Comparison of ENCODE assay signal across 19 cellular contexts in the genomic region with DNA sequence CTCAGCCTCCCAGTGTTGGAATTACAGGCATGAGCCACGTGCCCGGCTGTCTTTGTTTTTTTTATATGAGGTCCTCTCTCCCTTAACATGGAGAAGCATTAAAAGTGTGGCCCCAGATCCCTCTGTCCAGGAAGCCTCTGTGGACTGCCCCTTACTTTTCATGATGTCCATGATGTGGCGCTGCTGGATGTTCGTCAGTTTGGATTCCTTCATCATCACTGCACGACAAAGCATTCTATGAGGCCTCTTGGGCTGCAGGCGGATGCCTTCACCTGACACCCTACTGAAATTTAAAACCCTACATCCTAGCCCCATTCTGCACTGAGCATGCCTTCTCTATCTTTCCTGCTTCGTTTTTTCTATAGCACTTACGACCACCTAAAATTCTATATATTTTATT. TPM values are rescaled to one million over a fixed set of nuclear protein-coding genes. Genes with fewer than 3 reads are reported as not detected.
A peak's percentile ranks its signal among the peaks of the same experiment; 100 is the strongest.
DNase-seq lines count a peak whose midpoint lies in the region; ATAC-seq, FAIRE-seq and TF ChIP-seq lines count a peak whose summit lies in the region.
"Had no signal": no experiment of that assay in that cellular context is flagged by ENCODE, and none has a peak within 500 bp of the region (broad histone marks: within the 10 kb centered on the region; RNA-seq: fewer than 3 reads in every experiment).

No MANE protein-coding gene starts in this region.

- TF ChIP-seq CTCF in CD4-positive, alpha-beta T cell (IDR thresholded peaks at IDR 0.05) = no peak
- TF ChIP-seq CTCF in D721Med (IDR thresholded peaks at IDR 0.05; ENCODE audit: insufficient read depth, missing control alignments) = no peak

- H3K27me3 Mint-ChIP-seq in CD4-positive, alpha-beta T cell = peaks cover 19% of the 10 kb centered on the region

- peaks cover 20% of the 10 kb centered on the region for H3K36me3 Mint-ChIP-seq in CD4-positive, alpha-beta T cell (ENCODE audit: low read depth)

- H3K4me1 ChIP-seq in adipocyte (ENCODE audit: control insufficient read depth, insufficient read depth, low read length) (peaks cover 18% of the 10 kb centered on the region), mesendoderm (ENCODE audit: control insufficient read depth, low read depth, low read length) (peaks cover 3% of the 10 kb centered on the region)

- no peak overlapping the region for H3K18ac ChIP-seq in mesendoderm (ENCODE audit: low read length)

- no peak overlapping the region for H3K23ac ChIP-seq in mesendoderm (ENCODE audit: low read length)

- H3K36me3 ChIP-seq in adipocyte (ENCODE audit: control insufficient read depth, insufficient read depth, low read length, severe bottlenecking) (no peaks in the 10 kb centered on the region), mesendoderm (ENCODE audit: control insufficient read depth, insufficient read depth, low read length) (no peaks in the 10 kb centered on the region)
- H3K36me3 ChIP-seq: cardiac muscle cell had no signal

- no peak for ATAC-seq in CD4-positive, alpha-beta T cell (ENCODE audit: poor library complexity)
- ATAC-seq in HG03196 (IDR thresholded peaks at IDR 0.05; ENCODE audit: unreplicated experiment) (no peak), HG03135 (IDR thresholded peaks at IDR 0.05; ENCODE audit: unreplicated experiment) (no peak)

- H3K9ac ChIP-seq in adipocyte (ENCODE audit: low read length) (no peak overlapping the region), mesendoderm (ENCODE audit: low read length) (no peak overlapping the region)
- H3K9ac ChIP-seq: BLaER1 treated with 17β-estradiol and CSF1 and Interleukin-3, amounts not matched to agents 10 nM and 100 nM had no signal

- H3K4me1 Mint-ChIP-seq in CD4-positive, alpha-beta T cell (ENCODE audit: low read depth) = peaks cover 31% of the 10 kb centered on the region

- no peak overlapping the region for H2AK5ac ChIP-seq in mesendoderm (ENCODE audit: low read length)

- no peaks in the 10 kb centered on the region for H3K9me3 ChIP-seq in CD4-positive, alpha-beta T cell (ENCODE audit: control insufficient read depth, low read length)
- H3K9me3 ChIP-seq in adipocyte (ENCODE audit: control insufficient read depth, low read length) = no peaks in the 10 kb centered on the region
- H3K9me3 ChIP-seq: BLaER1 treated with 17β-estradiol and CSF1 and Interleukin-3, amounts not matched to agents 10 nM and 100 nM; MG63; tibial artery had no signal

- H3K56ac ChIP-seq in mesendoderm (ENCODE audit: low read length) = no peak overlapping the region

- no peak overlapping the region for H3K27ac ChIP-seq in CD4-positive, alpha-beta T cell (ENCODE audit: low read depth, low read length)
- no peak overlapping the region for H3K27ac ChIP-seq in mesendoderm (ENCODE audit: low read depth, low read length)
- H3K27ac ChIP-seq: BLaER1 treated with 17β-estradiol and CSF1 and Interleukin-3, amounts not matched to agents 10 nM and 100 nM; cardiac muscle cell; tibial artery had no signal

- CTCF ChIA-PET in CD4-positive, alpha-beta T cell (lab: Charles Lee) = no interaction called here

- H3K79me2 ChIP-seq in mesendoderm (ENCODE audit: control insufficient read depth, insufficient read depth, low read length) = peaks cover 13% of the 10 kb centered on the region

- H3K79me1 ChIP-seq in mesendoderm (ENCODE audit: low read length) = peaks cover 7% of the 10 kb centered on the region

- peaks cover 5% of the 10 kb centered on the region for H3K27me3 ChIP-seq in CD4-positive, alpha-beta T cell (ENCODE audit: control insufficient read depth, insufficient read depth, low read length)
- H3K27me3 ChIP-seq in adipocyte (replicated peaks; ENCODE audit: control insufficient read depth, insufficient read depth, low read length) (no peaks in the 10 kb centered on the region), mesendoderm (ENCODE audit: insufficient read depth, low read length, poor library complexity) (no peaks in the 10 kb centered on the region)
- H3K27me3 ChIP-seq: cardiac muscle cell, MG63, tibial artery had no signal

- intact Hi-C loops in CD4-positive, alpha-beta T cell (cut with DNase I, micrococcal nuclease) = loop anchor here in 1 of 2 experiments (5.0 kb wide), 3 partner anchors 44 to 144 kb away; a partner anchor contains a TSS

- no peak for FAIRE-seq in D721Med (lab: Jason Lieb, UNC)
- FAIRE-seq: kidney had no signal

- no peak overlapping the region for H3K4me2 ChIP-seq in mesendoderm (ENCODE audit: low read length)
- H3K4me2 ChIP-seq: BLaER1 treated with 17β-estradiol and CSF1 and Interleukin-3, amounts not matched to agents 10 nM and 100 nM had no signal

- no peak overlapping the region for H3K4me3 ChIP-seq in adipocyte (ENCODE audit: low read length)
- no peak overlapping the region for H3K4me3 ChIP-seq in mesendoderm (ENCODE audit: low read length)
- H3K4me3 ChIP-seq: BLaER1 treated with 17β-estradiol and CSF1 and Interleukin-3, amounts not matched to agents 10 nM and 100 nM; cardiac muscle cell; MG63; tibial artery had no signal

- no CpG with 5 or more reads among the region's 8 CpGs for WGBS in mesendoderm (ENCODE audit: extremely low coverage, insufficient coverage, low lambda C conversion rate)

- H3K4ac ChIP-seq in mesendoderm (ENCODE audit: low read depth, low read length) = no peak overlapping the region

- POLR2A ChIA-PET in CD4-positive, alpha-beta T cell (lab: Charles Lee) = no interaction called here

- no peaks in the 10 kb centered on the region for H3K9me3 Mint-ChIP-seq in CD4-positive, alpha-beta T cell
- H3K9me3 Mint-ChIP-seq: activated naive CD4-positive, alpha-beta T cell treated with anti-CD3 and anti-CD28 coated beads for 36 hours had no signal

- H4K5ac ChIP-seq in mesendoderm (ENCODE audit: low read length) = no peak overlapping the region

- no peak overlapping the region for H2BK15ac ChIP-seq in mesendoderm (replicated peaks; ENCODE audit: low read depth)

- no peak overlapping the region for H2BK5ac ChIP-seq in mesendoderm (ENCODE audit: low read length)

- H3K4me3 Mint-ChIP-seq in CD4-positive, alpha-beta T cell = peak overlapping the region; percentile 42

- no peak for DNase-seq in CD4-positive, alpha-beta T cell
- DNase-seq in HT1080 (ENCODE audit: low read depth) (peak; percentile 19), adipocyte (ENCODE audit: low read depth) (peak; percentile 9), mesendoderm (peak; percentile 71), A172 (ENCODE audit: low spot score) (no peak), D721Med (ENCODE audit: insufficient read length, low spot score) (no peak)
- DNase-seq: activated naive CD4-positive, alpha-beta T cell treated with anti-CD3 and anti-CD28 coated beads for 36 hours; GF-D8; kidney; MG63; tibial artery had no signal

- H3K27ac Mint-ChIP-seq in CD4-positive, alpha-beta T cell = no peak overlapping the region
- H3K27ac Mint-ChIP-seq: activated naive CD4-positive, alpha-beta T cell treated with anti-CD3 and anti-CD28 coated beads for 36 hours had no signal

- H4K8ac ChIP-seq in mesendoderm (ENCODE audit: low read depth, low read length) = no peak overlapping the region

- no peak overlapping the region for H2BK120ac ChIP-seq in mesendoderm (ENCODE audit: low read depth, low read length)

RNA-seq across cellular contexts. Expression of a gene that starts 2.1 kb away (rescaled TPM):
- total RNA-seq in CD4-positive, alpha-beta T cell = not detected
- total RNA-seq in HT1080 (2014; rRNA removed; shearing (Covaris generic)) = 0.32 TPM in 1 of 2 replicates, not detected in the other
- 0.27 and 0.52 TPM in 2 replicates for polyA plus RNA-seq in HT1080 (2015; cell fraction: cytosol; rRNA removed)
- 0.49 and 0.60 TPM in 2 replicates for polyA plus RNA-seq in HT1080 (2015; cell fraction: nucleus; rRNA removed)
- 0.31 TPM for polyA plus RNA-seq in mesendoderm (2013, experiment 1 of 2)
- 0.41 TPM for polyA plus RNA-seq in mesendoderm (2013, experiment 2 of 2)
- 0.10 TPM in 1 of 2 replicates, not detected in the other for total RNA-seq in A172 (2014; rRNA removed; shearing (Covaris generic))
- total RNA-seq: activated naive CD4-positive, alpha-beta T cell treated with anti-CD3 and anti-CD28 coated beads for 36 hours; mucosa of gallbladder had no signal

RNA-seq across cellular contexts. Expression of a gene that starts 2.2 kb away (rescaled TPM):
- 10 to 100 TPM; 20.2 to 21.1 TPM for total RNA-seq in CD4-positive, alpha-beta T cell
- total RNA-seq in HT1080 (2014; rRNA removed; shearing (Covaris generic)) = 141 and 149 TPM in 2 replicates
- polyA plus RNA-seq in HT1080 (2015; cell fraction: cytosol; rRNA removed) = 70.3 and 106 TPM in 2 replicates
- polyA plus RNA-seq in HT1080 (2015; cell fraction: nucleus; rRNA removed) = 31.7 and 40.3 TPM in 2 replicates
- polyA plus RNA-seq in mesendoderm (2013, experiment 1 of 2) = 235 TPM
- polyA plus RNA-seq in mesendoderm (2013, experiment 2 of 2) = 238 TPM
- 53.1 and 68.1 TPM in 2 replicates for total RNA-seq in A172 (2014; rRNA removed; shearing (Covaris generic))

RNA-seq across cellular contexts. Expression of a gene that starts 33.0 kb away (rescaled TPM):
- not detected for total RNA-seq in CD4-positive, alpha-beta T cell
- not detected in 2 replicates for total RNA-seq in HT1080 (2014; rRNA removed; shearing (Covaris generic))
- not detected in 2 replicates for polyA plus RNA-seq in HT1080 (2015; cell fraction: cytosol; rRNA removed)
- polyA plus RNA-seq in HT1080 (2015; cell fraction: nucleus; rRNA removed) = not detected in 2 replicates
- 2.7 TPM for polyA plus RNA-seq in mesendoderm (2013, experiment 1 of 2)
- 2.7 TPM for polyA plus RNA-seq in mesendoderm (2013, experiment 2 of 2)
- not detected in 2 replicates for total RNA-seq in A172 (2014; rRNA removed; shearing (Covaris generic))
- total RNA-seq: activated naive CD4-positive, alpha-beta T cell treated with anti-CD3 and anti-CD28 coated beads for 36 hours; NCI-H460; OCI-LY7; pulmonary artery endothelial cell had no signal
- polyA plus RNA-seq: cardiac muscle cell had no signal

RNA-seq across cellular contexts. Expression of a gene that starts 45.2 kb away (rescaled TPM):
- 10 to 100 TPM; 16.9 to 20.7 TPM for total RNA-seq in CD4-positive, alpha-beta T cell
- total RNA-seq in HT1080 (2014; rRNA removed; shearing (Covaris generic)) = 57.8 and 69.2 TPM in 2 replicates
- polyA plus RNA-seq in HT1080 (2015; cell fraction: cytosol; rRNA removed) = 46.6 and 54.3 TPM in 2 replicates
- 38.2 and 46.6 TPM in 2 replicates for polyA plus RNA-seq in HT1080 (2015; cell fraction: nucleus; rRNA removed)
- 24.9 TPM for polyA plus RNA-seq in mesendoderm (2013, experiment 1 of 2)
- 25.2 TPM for polyA plus RNA-seq in mesendoderm (2013, experiment 2 of 2)
- total RNA-seq in A172 (2014; rRNA removed; shearing (Covaris generic)) = 40.3 and 45.6 TPM in 2 replicates

Comparison
In these comparisons a context has a peak if more than half of its experiments do, and no peak if none do; other contexts are left out.
1. DNase-seq: peak in HT1080 (single experiment), adipocyte (single experiment) and mesendoderm (single experiment); none in CD4-positive, alpha-beta T cell (0 of 10), A172 (single experiment) and D721Med (single experiment).